In the genomic region with DNA sequence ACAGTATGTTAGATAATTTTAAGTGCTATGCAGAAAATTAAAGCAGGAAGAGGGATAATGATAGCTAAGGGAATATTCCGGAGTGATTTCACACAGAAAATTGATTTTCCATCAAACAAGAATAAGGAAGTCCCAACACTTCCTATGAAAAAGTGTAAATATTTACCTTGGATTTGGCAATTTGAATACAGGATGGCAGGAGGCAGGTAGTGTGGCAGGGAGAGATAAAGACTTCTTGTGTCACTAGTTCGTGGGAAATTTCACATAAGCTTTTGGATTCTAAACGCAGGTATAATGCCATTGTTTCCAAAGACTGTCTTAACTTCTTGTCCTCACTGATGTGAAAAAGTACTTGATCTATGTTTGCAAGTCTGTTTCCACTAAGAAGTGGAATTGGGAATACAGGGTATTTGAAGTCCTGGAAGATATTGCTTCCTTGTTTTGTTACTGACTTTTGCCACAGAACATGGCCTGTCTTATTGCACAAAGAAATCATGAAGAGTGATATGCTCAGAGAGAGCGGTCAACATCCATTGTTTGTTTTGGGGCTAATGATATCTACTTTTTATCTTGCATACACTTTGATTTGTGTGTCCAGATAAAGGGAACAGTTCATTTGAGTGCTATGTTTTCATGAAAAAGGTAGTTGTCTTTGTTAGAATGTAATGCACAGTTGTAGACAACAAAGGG, we compare ENCODE assay signal across 16 cellular contexts.
DNase-seq lines count a peak whose midpoint lies in the region; ATAC-seq and TF ChIP-seq lines count a peak whose summit lies in the region.
"Had no signal": no experiment of that assay in that cellular context is flagged by ENCODE, and none has a peak within 500 bp of the region (broad histone marks: within the 10 kb centered on the region; RNA-seq: fewer than 3 reads in every experiment).

No MANE protein-coding gene starts in this region.

- ATAC-seq in GM21825 (IDR thresholded peaks at IDR 0.05; ENCODE audit: unreplicated experiment): no peak

- H3F3A ChIP-seq in neural progenitor cell (ENCODE audit: low read depth): no peaks in the 10 kb centered on the region

- H3K4me1 ChIP-seq in neural progenitor cell: no peaks in the 10 kb centered on the region

- peak overlapping the region; percentile 61 for H2AFZ ChIP-seq in neural progenitor cell (replicated peaks)
- H2AFZ ChIP-seq: GM23248 had no signal

- H3K4me2 ChIP-seq in neural progenitor cell: no peak overlapping the region

- H3K9me3 ChIP-seq in neural progenitor cell (ENCODE audit: low read depth): no peaks in the 10 kb centered on the region

- no peaks in the 10 kb centered on the region for H3K36me3 Mint-ChIP-seq in endothelial cell (ENCODE audit: low read depth, unreplicated experiment)
- H3K36me3 Mint-ChIP-seq in neural progenitor cell: no peaks in the 10 kb centered on the region

- H3K27ac ChIP-seq in VCaP (peak overlapping the region; percentile 52), neural progenitor cell (no peak overlapping the region)
- H3K27ac ChIP-seq: GM23248 had no signal

- H3K4me3 ChIP-seq in neural progenitor cell: no peak overlapping the region
- H3K4me3 ChIP-seq: GM23248 had no signal

- no peak overlapping the region for H3K4me3 Mint-ChIP-seq in endothelial cell (ENCODE audit: unreplicated experiment)
- H3K4me3 Mint-ChIP-seq in neural progenitor cell: no peak overlapping the region
- H3K4me3 Mint-ChIP-seq: B cell; CD4-positive, alpha-beta T cell; IgD-negative memory B cell had no signal

- no peaks in the 10 kb centered on the region for H4K20me1 ChIP-seq in neural progenitor cell (ENCODE audit: low read depth)

- H3K27me3 Mint-ChIP-seq in endothelial cell (ENCODE audit: unreplicated experiment) (no peaks in the 10 kb centered on the region), neural progenitor cell (ENCODE audit: insufficient read depth, low read depth) (no peaks in the 10 kb centered on the region)
- H3K27me3 Mint-ChIP-seq: B cell; CD4-positive, alpha-beta T cell; IgD-negative memory B cell had no signal

- in situ Hi-C loops in GM13976 (cut with MboI; ENCODE audit: low sequenced_read_pairs, unreplicated experiment): no loop called here

- H3K9me3 Mint-ChIP-seq in endothelial cell (ENCODE audit: unreplicated experiment) (no peaks in the 10 kb centered on the region), neural progenitor cell (peaks cover 2% of the 10 kb centered on the region)
- H3K9me3 Mint-ChIP-seq: CD4-positive, alpha-beta T cell had no signal

- peaks cover 19% of the 10 kb centered on the region for H3K4me1 Mint-ChIP-seq in endothelial cell (ENCODE audit: unreplicated experiment)
- no peaks in the 10 kb centered on the region for H3K4me1 Mint-ChIP-seq in neural progenitor cell
- H3K4me1 Mint-ChIP-seq: B cell, IgD-negative memory B cell had no signal

- H3K36me3 ChIP-seq in neural progenitor cell: no peaks in the 10 kb centered on the region

- H3K27ac Mint-ChIP-seq in endothelial cell (ENCODE audit: unreplicated experiment) (peak overlapping the region; percentile 94), neural progenitor cell (no peak overlapping the region)
- H3K27ac Mint-ChIP-seq: B cell; CD4-positive, alpha-beta T cell; IgD-negative memory B cell had no signal

- no peaks in the 10 kb centered on the region for H3K79me2 ChIP-seq in neural progenitor cell (ENCODE audit: low read depth)

- DNase-seq in DMS53 (lab: John Stamatoyannopoulos, UW) (peak; percentile 48), endothelial cell (ENCODE audit: low spot score) (no peak), neural progenitor cell (ENCODE audit: low spot score) (no peak), NCI-H510A treated with DMSO at 0.1 percent for 48 hours (lab: John Stamatoyannopoulos, UW) (no peak), NCI-H2171 treated with DMSO at 0.1 percent for 48 hours (lab: John Stamatoyannopoulos, UW) (no peak), GM13976 (ENCODE audit: low spot score) (no peak)
- DNase-seq: C1 segment of cervical spinal cord; CD4-positive, alpha-beta T cell; DND-41; GDM1; GM23248; H7 had no signal

- TF ChIP-seq CTCF in VCaP (conservative IDR thresholded peaks at IDR 0.05) (no peak), endothelial cell (IDR thresholded peaks at IDR 0.05; ENCODE audit: unreplicated experiment) (no peak), neural progenitor cell (IDR thresholded peaks at IDR 0.05) (no peak), GM13976 (IDR thresholded peaks at IDR 0.05; ENCODE audit: borderline replicate concordance, control extremely low read depth, extremely low read depth, insufficient read depth, missing control alignments) (no peak)

- no peak overlapping the region for H3K9ac ChIP-seq in neural progenitor cell
- H3K9ac ChIP-seq: GM23248 had no signal

- no peaks in the 10 kb centered on the region for H3K27me3 ChIP-seq in neural progenitor cell
